8 cellular contexts compared by ENCODE assay signal in genomic region chr19:38265213-38265861, GRCh38. TPM values are rescaled to one million over a fixed set of nuclear protein-coding genes. Genes with fewer than 3 reads are reported as not detected.
DNase-seq lines count a peak whose midpoint lies in the region; ATAC-seq, FAIRE-seq and TF ChIP-seq lines count a peak whose summit lies in the region.

No MANE protein-coding gene starts in this region.

- H3K9me3 Mint-ChIP-seq in CD4-positive, alpha-beta T cell, result no peaks in the 10 kb centered on the region
- H3K9me3 Mint-ChIP-seq in central memory CD8-positive, alpha-beta T cell, result no peaks in the 10 kb centered on the region
- no peaks in the 10 kb centered on the region for H3K9me3 Mint-ChIP-seq in memory B cell

- intact Hi-C loops in CD4-positive, alpha-beta T cell (cut with DNase I, micrococcal nuclease), result loop anchor here (2.0 to 5.0 kb wide), 2 partner anchors 47 to 51 kb away; no protein-coding TSS in a partner anchor
- intact Hi-C loops in vagina (cut with DNase I), result no loop called here

- H3K27ac Mint-ChIP-seq in CD4-positive, alpha-beta T cell, result peak overlapping the region; percentile 71
- H3K27ac Mint-ChIP-seq in central memory CD8-positive, alpha-beta T cell (ENCODE audit: low read depth), result peak overlapping the region; percentile 56
- H3K27ac Mint-ChIP-seq in memory B cell, result peak overlapping the region; percentile 93

- peaks cover 31% of the 10 kb centered on the region for H3K4me1 Mint-ChIP-seq in CD4-positive, alpha-beta T cell (ENCODE audit: low read depth)
- peaks cover 21% of the 10 kb centered on the region for H3K4me1 Mint-ChIP-seq in central memory CD8-positive, alpha-beta T cell
- peaks cover 39% of the 10 kb centered on the region for H3K4me1 Mint-ChIP-seq in memory B cell

- POLR2A ChIA-PET in CD4-positive, alpha-beta T cell (lab: Charles Lee), result interaction anchor here (1.1 to 2.7 kb wide), 4 partner anchors 10 to 358 kb away, joined by 4 to 16 read pairs (median 6); partner anchors contain the start of genes KCNK6, PSMD8, SIPA1L3 and WDR87

- peak overlapping the region; percentile 61 to 76 for H3K4me3 ChIP-seq in vagina

- no peaks in the 10 kb centered on the region for H3K36me3 ChIP-seq in vagina

- H3K27ac ChIP-seq in CD4-positive, alpha-beta T cell (ENCODE audit: low read depth, low read length), result peak overlapping the region; percentile 46
- H3K27ac ChIP-seq in vagina, result peak overlapping the region; percentile 87

- H3K36me3 Mint-ChIP-seq in CD4-positive, alpha-beta T cell (ENCODE audit: low read depth), result no peaks in the 10 kb centered on the region
- peaks cover 4% of the 10 kb centered on the region for H3K36me3 Mint-ChIP-seq in central memory CD8-positive, alpha-beta T cell (ENCODE audit: insufficient read depth)
- no peaks in the 10 kb centered on the region for H3K36me3 Mint-ChIP-seq in memory B cell

- H3K27me3 Mint-ChIP-seq in CD4-positive, alpha-beta T cell, result no peaks in the 10 kb centered on the region
- peaks cover 30% of the 10 kb centered on the region for H3K27me3 Mint-ChIP-seq in central memory CD8-positive, alpha-beta T cell
- no peaks in the 10 kb centered on the region for H3K27me3 Mint-ChIP-seq in memory B cell

- ATAC-seq in CD4-positive, alpha-beta T cell (ENCODE audit: poor library complexity), result no peak
- no peak for ATAC-seq in central memory CD8-positive, alpha-beta T cell (replicated peaks; ENCODE audit: extremely low read depth, poor library complexity, severe bottlenecking)
- no peak for ATAC-seq in memory B cell (ENCODE audit: low read depth)

- no peak for TF ChIP-seq POLR2A in vagina (IDR thresholded peaks at IDR 0.05)

- no peak for DNase-seq in CD4-positive, alpha-beta T cell
- DNase-seq in MV-4-11 (lab: John Stamatoyannopoulos, UW), result peak; percentile 77
- no peak for DNase-seq in central memory CD8-positive, alpha-beta T cell (ENCODE audit: low spot score in 2 of 2)
- DNase-seq in memory B cell (ENCODE audit: low spot score in 2 of 2), result no peak
- DNase-seq in vagina (ENCODE audit: extremely low spot score in 2 of 2), result no peak
- no peak for DNase-seq in KG1 (lab: John Stamatoyannopoulos, UW)
- no peak for DNase-seq in RKO (ENCODE audit: low spot score)
- no peak for DNase-seq in urothelium cell line (ENCODE audit: low spot score)

- H3K4me1 ChIP-seq in vagina, result peaks cover 38% of the 10 kb centered on the region

- no peak for FAIRE-seq in urothelium cell line (lab: Jason Lieb, UNC)

- TF ChIP-seq CTCF in CD4-positive, alpha-beta T cell (IDR thresholded peaks at IDR 0.05), result no peak
- TF ChIP-seq CTCF in vagina (IDR thresholded peaks at IDR 0.05), result no peak

- peak overlapping the region; percentile 83 for H3K4me3 Mint-ChIP-seq in CD4-positive, alpha-beta T cell
- peak overlapping the region; percentile 68 for H3K4me3 Mint-ChIP-seq in central memory CD8-positive, alpha-beta T cell
- H3K4me3 Mint-ChIP-seq in memory B cell, result peak overlapping the region; percentile 82

- no peaks in the 10 kb centered on the region for H3K9me3 ChIP-seq in CD4-positive, alpha-beta T cell (ENCODE audit: control insufficient read depth, low read length)
- H3K9me3 ChIP-seq in vagina, result no peaks in the 10 kb centered on the region

- no peaks in the 10 kb centered on the region for H3K27me3 ChIP-seq in CD4-positive, alpha-beta T cell (ENCODE audit: control insufficient read depth, insufficient read depth, low read length)
- no peaks in the 10 kb centered on the region for H3K27me3 ChIP-seq in vagina

- CTCF ChIA-PET in CD4-positive, alpha-beta T cell (lab: Charles Lee), result interaction anchor here (0.7 to 1.4 kb wide), 2 partner anchors 53 to 363 kb away, joined by 3 to 4 read pairs; no protein-coding TSS in a partner anchor

RNA-seq across cellular contexts. Expression of gene SPINT2, which starts 1.0 kb away (rescaled TPM):
- 10 to 100 TPM; 25.4 to 26.5 TPM for total RNA-seq in CD4-positive, alpha-beta T cell
- 174 TPM for total RNA-seq in vagina

RNA-seq across cellular contexts. Expression of gene PPP1R14A, which starts 9.2 kb away (rescaled TPM):
- total RNA-seq in CD4-positive, alpha-beta T cell, result not detected
- total RNA-seq in vagina, result 86.9 TPM

RNA-seq across cellular contexts. Expression of gene C19orf33, which starts 38.7 kb away (rescaled TPM):
- total RNA-seq in CD4-positive, alpha-beta T cell, result not detected
- total RNA-seq in vagina, result 96.5 TPM

RNA-seq across cellular contexts. Expression of gene DPF1, which starts 41.3 kb away (rescaled TPM):
- total RNA-seq in CD4-positive, alpha-beta T cell, result not detected
- not detected for total RNA-seq in vagina

RNA-seq across cellular contexts. Expression of gene YIF1B, which starts 50.4 kb away (rescaled TPM):
- total RNA-seq in CD4-positive, alpha-beta T cell, result 10 to 100 TPM; 15.9 to 17.1 TPM
- total RNA-seq in vagina, result 32.9 TPM

Comparison
In these comparisons a context has a peak if more than half of its experiments do, and no peak if none do; other contexts are left out.
1. RNA of gene PPP1R14A, which starts 9.2 kb away (total RNA-seq): 86.9 TPM in vagina (single experiment); not detected in CD4-positive, alpha-beta T cell; every median in the first group is over 10 times any median in the second.
2. RNA of gene C19orf33, which starts 38.7 kb away (total RNA-seq): 96.5 TPM in vagina (single experiment); not detected in CD4-positive, alpha-beta T cell; every median in the first group is over 10 times any median in the second.
3. Peak in every context shown above with its lines, with median percentiles within 50 percentile points of each other: H3K27ac Mint-ChIP-seq and H3K4me3 Mint-ChIP-seq.